In the genomic region with DNA sequence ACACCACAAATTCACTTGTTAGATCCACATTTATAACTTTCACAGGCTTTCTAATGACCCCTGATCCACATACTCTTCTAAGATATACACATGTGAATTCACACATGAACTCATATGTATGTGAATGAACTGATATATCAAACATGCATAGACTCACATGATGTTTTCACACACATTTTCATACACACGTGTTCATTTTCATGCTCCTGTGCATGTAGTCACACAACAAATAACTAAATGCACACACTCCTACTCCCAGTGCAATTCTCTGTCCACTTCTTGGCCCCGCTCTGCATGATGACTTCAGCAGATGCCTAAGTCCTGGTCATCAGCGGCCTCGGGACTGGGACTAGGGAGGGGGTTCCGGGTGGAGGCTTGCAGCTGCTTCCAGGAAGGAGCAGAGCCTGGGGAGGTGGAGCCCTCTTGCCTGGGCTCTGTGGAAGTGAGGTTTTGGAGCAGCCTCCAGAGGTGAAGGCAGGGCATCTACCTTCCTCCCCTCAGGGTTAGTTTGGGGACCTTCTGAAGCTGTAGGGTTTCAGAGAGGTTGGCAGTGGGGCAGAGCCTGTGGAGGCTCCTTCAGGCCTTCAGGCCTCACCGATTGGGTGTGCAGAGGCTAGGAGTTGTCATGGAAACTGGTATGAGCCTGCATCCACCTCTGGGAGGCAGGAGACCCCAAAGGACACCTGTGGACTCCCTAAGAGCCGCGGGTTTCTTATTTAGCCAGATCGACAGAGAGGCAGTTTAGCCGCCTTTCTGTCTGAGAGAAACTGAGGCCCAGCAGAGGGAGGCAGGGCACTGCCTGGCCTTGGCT, we compare ENCODE assay signal across 8 cellular contexts. TPM values are rescaled to one million over a fixed set of nuclear protein-coding genes. Genes with fewer than 3 reads are reported as not detected.
DNase-seq lines count a peak whose midpoint lies in the region; ATAC-seq and TF ChIP-seq lines count a peak whose summit lies in the region.

No MANE protein-coding gene starts in this region.

- ATAC-seq in activated B cell treated with CpG ODN at 0.5 μM for 24 hours (ENCODE audit: low read depth), result no peak
- no peak for ATAC-seq in HG03378 (IDR thresholded peaks at IDR 0.05; ENCODE audit: unreplicated experiment)
- no peak for ATAC-seq in HG02870 (IDR thresholded peaks at IDR 0.05; ENCODE audit: unreplicated experiment)
- ATAC-seq in GM18519 (IDR thresholded peaks at IDR 0.05; ENCODE audit: low FRiP score, unreplicated experiment), result no peak

- H3K79me2 ChIP-seq in PC-9 (ENCODE audit: low read depth), result 0 out of 2 replicates have a peak, but pooled peaks cover 5% of the 10 kb centered on the region

- H3K36me3 Mint-ChIP-seq in activated B cell treated with CpG ODN at 0.5 μM for 24 hours (ENCODE audit: low read depth), result peaks cover 23% of the 10 kb centered on the region

- H4K20me1 ChIP-seq in PC-9 (ENCODE audit: insufficient read depth), result no peaks in the 10 kb centered on the region; the same call in 1 of the 2 replicates

- H3K4me3 ChIP-seq in foreskin fibroblast (ENCODE audit: low read depth in 1 of 2, low read length in 2 of 2) (peak overlapping the region; percentile 67 to 94), neuron (ENCODE audit: low read length) (peak overlapping the region; percentile 90), PC-9 (no peak overlapping the region)

- POLR2A ChIA-PET in activated B cell treated with CpG ODN at 0.5 μM for 24 hours (lab: Charles Lee), result no interaction called here
- POLR2A ChIA-PET in PC-9 (lab: Charles Lee; ENCODE audit: unreplicated experiment), result no interaction called here

- peak overlapping the region; percentile 2 for H3K27ac Mint-ChIP-seq in activated B cell treated with CpG ODN at 0.5 μM for 24 hours

- H3K4me2 ChIP-seq in PC-9, result no peak overlapping the region

- peaks cover 35% of the 10 kb centered on the region for H3K36me3 ChIP-seq in neuron (ENCODE audit: insufficient read depth, low read length)
- H3K36me3 ChIP-seq in PC-9 (ENCODE audit: low read depth), result no peaks in the 10 kb centered on the region

- peaks cover 1% of the 10 kb centered on the region; the same call in 1 of the 2 replicates for H3F3A ChIP-seq in PC-9 (ENCODE audit: insufficient read depth, low read depth)

- H3K27ac ChIP-seq in PC-9, result no peak overlapping the region

- H3K9me2 ChIP-seq in PC-9 (ENCODE audit: insufficient read depth), result no peaks in the 10 kb centered on the region

- H3K4me1 Mint-ChIP-seq in activated B cell treated with CpG ODN at 0.5 μM for 24 hours, result peaks cover 26% of the 10 kb centered on the region

- H3K27me3 ChIP-seq in neuron (ENCODE audit: insufficient read depth, low read length), result no peaks in the 10 kb centered on the region
- H3K27me3 ChIP-seq in PC-9 (ENCODE audit: insufficient read depth, low read depth), result no peaks in the 10 kb centered on the region

- H3K9me3 ChIP-seq in neuron (ENCODE audit: low read length) (no peaks in the 10 kb centered on the region), PC-9 (ENCODE audit: insufficient read depth, low read depth) (no peaks in the 10 kb centered on the region)

- intact Hi-C loops in activated B cell treated with CpG ODN at 0.5 μM for 24 hours (cut with micrococcal nuclease) (no loop called here), PC-9 (cut with micrococcal nuclease; ENCODE audit: unreplicated experiment) (loop anchor here (1.0 kb wide), 1 partner anchor 12 kb away; no protein-coding TSS in a partner anchor)

- CTCF ChIA-PET in activated B cell treated with CpG ODN at 0.5 μM for 24 hours (lab: Charles Lee), result interaction anchor here (3.3 kb wide), 1 partner anchor 13 kb away, joined by 11 read pairs; no protein-coding TSS in a partner anchor
- CTCF ChIA-PET in PC-9 (lab: Charles Lee), result interaction anchor here (0.7 kb wide), 1 partner anchor 40 kb away, joined by 3 read pairs; no protein-coding TSS in a partner anchor

- H2AFZ ChIP-seq in neuron (ENCODE audit: low read depth, low read length) (no peak overlapping the region), PC-9 (no peak overlapping the region)

- no peaks in the 10 kb centered on the region for H3K27me3 Mint-ChIP-seq in activated B cell treated with CpG ODN at 0.5 μM for 24 hours

- peak overlapping the region; percentile 63 for H3K4me3 Mint-ChIP-seq in activated B cell treated with CpG ODN at 0.5 μM for 24 hours

- BruUV-seq in PC-9 (replicated peaks; lab: Mats Ljungman, UMichigan), result no TSS peak

- peak; percentile 81 for DNase-seq in GM04503 (ENCODE audit: low read depth)
- no peak for DNase-seq in activated B cell treated with CpG ODN at 0.5 μM for 24 hours
- peak; percentile 94 to 97 for DNase-seq in foreskin fibroblast
- DNase-seq in PC-9, result no peak

- TF ChIP-seq CTCF in activated B cell treated with CpG ODN at 0.5 μM for 24 hours (IDR thresholded peaks at IDR 0.05) (no peak), foreskin fibroblast (IDR thresholded peaks at IDR 0.05; ENCODE audit: low read depth, low read length) (no peak), PC-9 (conservative IDR thresholded peaks at IDR 0.05) (no peak)

- H3K9me3 Mint-ChIP-seq in activated B cell treated with CpG ODN at 0.5 μM for 24 hours, result no peaks in the 10 kb centered on the region

- peaks cover 32% of the 10 kb centered on the region for H3K4me1 ChIP-seq in neuron (ENCODE audit: insufficient read depth, low read length)
- H3K4me1 ChIP-seq in PC-9 (replicated peaks; ENCODE audit: insufficient read depth), result peaks cover 9% of the 10 kb centered on the region

RNA-seq across cellular contexts. Expression of gene LZTS2, which starts 1.8 kb away (rescaled TPM):
- total RNA-seq in activated B cell treated with CpG ODN at 0.5 μM for 24 hours (12.6 and 14.9 TPM in 2 replicates), PC-9 (2021) (32.5 and 39.5 TPM in 2 replicates)

RNA-seq across cellular contexts. Expression of gene TWNK, which starts 14.1 kb away (rescaled TPM):
- total RNA-seq in activated B cell treated with CpG ODN at 0.5 μM for 24 hours (19.2 and 20.5 TPM in 2 replicates), PC-9 (2021) (7.5 and 7.9 TPM in 2 replicates)

RNA-seq across cellular contexts. Expression of gene MRPL43, which starts 14.1 kb away (rescaled TPM):
- total RNA-seq in activated B cell treated with CpG ODN at 0.5 μM for 24 hours (44.2 and 46.3 TPM in 2 replicates), PC-9 (2021) (41.0 and 45.7 TPM in 2 replicates)

RNA-seq across cellular contexts. Expression of gene PDZD7, which starts 29.5 kb away (rescaled TPM):
- 0.11 TPM in 1 of 2 replicates, not detected in the other for total RNA-seq in activated B cell treated with CpG ODN at 0.5 μM for 24 hours
- 2.3 and 2.8 TPM in 2 replicates for total RNA-seq in PC-9 (2021)

RNA-seq across cellular contexts. Expression of gene SFXN3, which starts 29.6 kb away (rescaled TPM):
- total RNA-seq in activated B cell treated with CpG ODN at 0.5 μM for 24 hours, result 9.5 and 9.8 TPM in 2 replicates
- total RNA-seq in PC-9 (2021), result 30.6 and 35.2 TPM in 2 replicates

Comparison
In these comparisons a context has a peak if more than half of its experiments do, and no peak if none do; other contexts are left out.
1. DNase-seq: peak in GM04503 (single experiment) and foreskin fibroblast (2 of 2); none in activated B cell treated with CpG ODN at 0.5 μM for 24 hours (single experiment) and PC-9 (0 of 2).